8 cellular contexts compared by ENCODE assay signal in genomic region chr5:34929150-34929719, GRCh38. TPM values are rescaled to one million over a fixed set of nuclear protein-coding genes. Genes with fewer than 3 reads are reported as not detected.
DNase-seq lines count a peak whose midpoint lies in the region; ATAC-seq and TF ChIP-seq lines count a peak whose summit lies in the region.

TSS of gene DNAJC21 (plus strand) at chr5:34929559. CDS start at chr5:34929820, 261 bp downstream.

- H3K4me1 ChIP-seq in heart right ventricle (peaks cover 4 to 32% (median 20%) of the 10 kb centered on the region in 9 donors), upper lobe of left lung (peaks cover 18 to 30% (median 23%) of the 10 kb centered on the region in 4 donors)

- peaks cover 0 to 42% (median 16%) of the 10 kb centered on the region in 9 donors for H3K36me3 ChIP-seq in heart right ventricle
- H3K36me3 ChIP-seq in upper lobe of left lung = peaks cover 5 to 33% (median 12%) of the 10 kb centered on the region in 4 donors

- H3K27ac Mint-ChIP-seq in T-helper 17 cell = peak within 1 kb of the TSS; percentile 91

- ATAC-seq in GM18498 (IDR thresholded peaks at IDR 0.05; ENCODE audit: unreplicated experiment) (peak; percentile 90), HG02943 (IDR thresholded peaks at IDR 0.05; ENCODE audit: low read depth, unreplicated experiment) (peak; percentile 92), T-helper 17 cell (peak; percentile 92), heart right ventricle (peak; percentile 97 to 99 (median 98)), upper lobe of left lung (ENCODE audit: low FRiP score in 2 of 2) (peak; percentile 99)

- peak within 1 kb of the TSS; percentile 97 for H3K4me3 Mint-ChIP-seq in T-helper 17 cell

- whole genome bisulfite sequencing in heart right ventricle, 2 donors = 0 to 1% methylated on average over 51 to 60 of the region's 62 CpGs
- WGBS in upper lobe of left lung, 2 donors = 0% methylated on average over 31 to 42 of the region's 62 CpGs

- H3K4me3 ChIP-seq in heart right ventricle (peak within 1 kb of the TSS; percentile 74 to 97 (median 88)), upper lobe of left lung (peak within 1 kb of the TSS; percentile 66 to 93 (median 79))

- TF ChIP-seq EP300 in upper lobe of left lung (IDR thresholded peaks at IDR 0.05) = no peak

- H3K9me3 ChIP-seq in T-helper 17 cell (ENCODE audit: control insufficient read depth, low read length, poor library complexity, severe bottlenecking) (no peaks in the 10 kb centered on the region), heart right ventricle (no peaks in the 10 kb centered on the region), upper lobe of left lung (no peaks in the 10 kb centered on the region)

- intact Hi-C loops in heart right ventricle (cut with DNase I) (loop anchor here in 1 of 10 donors (1.0 to 5.0 kb wide), 2 partner anchors 14 to 1487 kb away; partner anchors contain the start of genes BRIX1, RAD1 and TARS1), posterior vena cava (cut with DNase I) (no loop called here)

- DNase-seq in NCI-H187 (lab: John Stamatoyannopoulos, UW) (peak; percentile 95 to 99), T-helper 17 cell (peak; percentile 96 to 98 (median 97)), amniotic stem cell (lab: John Stamatoyannopoulos, UW) (peak; percentile 89), heart right ventricle (peak; percentile 98 to 99), posterior vena cava (ENCODE audit: low spot score) (peak; percentile 99), upper lobe of left lung (peak; percentile 98 to 99)

- H3K27me3 Mint-ChIP-seq in T-helper 17 cell = no peaks in the 10 kb centered on the region

- peak in 1 of 4 donors; percentile 58 for TF ChIP-seq POLR2A in upper lobe of left lung (IDR thresholded peaks at IDR 0.05)

- TF ChIP-seq CTCF in heart right ventricle (IDR thresholded peaks at IDR 0.05) (no peak), upper lobe of left lung (IDR thresholded peaks at IDR 0.05) (no peak)

- peak within 1 kb of the TSS; percentile 76 to 97 (median 94) for H3K27ac ChIP-seq in heart right ventricle
- peak within 1 kb of the TSS; percentile 89 to 98 (median 94) for H3K27ac ChIP-seq in upper lobe of left lung

- H3K27me3 ChIP-seq in heart right ventricle (no peaks in the 10 kb centered on the region), upper lobe of left lung (no peaks in the 10 kb centered on the region)

- peaks cover 27% of the 10 kb centered on the region for H3K4me1 Mint-ChIP-seq in T-helper 17 cell

- H3K36me3 Mint-ChIP-seq in T-helper 17 cell (ENCODE audit: low read depth) = peaks cover 2% of the 10 kb centered on the region

RNA-seq across cellular contexts. Expression of gene DNAJC21, which starts in this region (rescaled TPM):
- 10 to 100 TPM; 54.0 to 54.3 TPM for total RNA-seq in T-helper 17 cell
- total RNA-seq in heart right ventricle = 10 to 100 TPM; 38.4 to 58.9 (median 50.3) TPM
- 10 to 100 TPM; 30.4 to 30.5 TPM for polyA plus RNA-seq in heart right ventricle
- 10 to 100 TPM; 49.3 to 59.0 TPM for total RNA-seq in posterior vena cava
- total RNA-seq in upper lobe of left lung = 10 to 100 TPM; 41.2 to 93.2 (median 46.3) TPM

Comparison
In these comparisons a context has a peak if more than half of its experiments do, and no peak if none do; other contexts are left out.
1. Peak in every context shown above with its lines: DNase-seq, ATAC-seq, H3K4me3 ChIP-seq and H3K27ac ChIP-seq.